Comparison of ENCODE assay signal across 9 cellular contexts in the genomic region with DNA sequence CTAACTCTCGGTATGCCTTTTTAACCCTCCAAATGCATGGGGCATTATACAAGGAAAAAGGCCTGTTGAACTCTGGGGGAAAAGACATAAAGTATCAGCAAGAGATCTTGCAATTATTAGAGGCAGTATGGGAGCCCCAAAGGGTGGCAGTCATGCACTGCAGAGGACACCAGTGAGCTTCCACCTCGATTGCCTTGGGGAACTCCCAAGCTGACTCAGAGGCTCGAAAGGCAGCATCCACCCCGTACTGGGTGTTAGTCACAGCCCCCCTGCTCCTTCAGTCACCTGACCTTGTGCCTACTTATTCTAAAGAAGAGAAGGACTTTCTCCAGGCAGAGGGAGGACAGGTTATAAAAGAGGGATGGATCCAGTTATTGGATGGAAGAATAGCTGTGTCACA.
DNase-seq lines count a peak whose midpoint lies in the region; ATAC-seq and TF ChIP-seq lines count a peak whose summit lies in the region.
"Had no signal": no experiment of that assay in that cellular context is flagged by ENCODE, and none has a peak within 500 bp of the region (broad histone marks: within the 10 kb centered on the region; RNA-seq: fewer than 3 reads in every experiment).

No MANE protein-coding gene starts in this region.

- no peak overlapping the region for H3K27ac Mint-ChIP-seq in Calu3 (ENCODE audit: unreplicated experiment)
- H3K27ac Mint-ChIP-seq in activated CD4-positive, alpha-beta memory T cell treated with anti-CD3 and anti-CD28 coated beads, Interleukin-2, amount 10 ng/mL, durations not matched to agents 7 days and 5 days: no peak overlapping the region

- H3K4me3 Mint-ChIP-seq in Calu3 (ENCODE audit: low read depth, unreplicated experiment): no peak overlapping the region
- no peak overlapping the region for H3K4me3 Mint-ChIP-seq in activated CD4-positive, alpha-beta memory T cell treated with anti-CD3 and anti-CD28 coated beads, Interleukin-2, amount 10 ng/mL, durations not matched to agents 7 days and 5 days

- H3K27me3 ChIP-seq in kidney epithelial cell (ENCODE audit: control insufficient read depth, insufficient read depth, low read length): no peaks in the 10 kb centered on the region

- no peak overlapping the region for H3K4me3 ChIP-seq in kidney epithelial cell (ENCODE audit: low read depth, low read length)
- H3K4me3 ChIP-seq: lung had no signal

- peaks cover 13% of the 10 kb centered on the region for H3K9me3 Mint-ChIP-seq in Calu3 (ENCODE audit: low read depth, unreplicated experiment)
- no peaks in the 10 kb centered on the region for H3K9me3 Mint-ChIP-seq in activated CD4-positive, alpha-beta memory T cell treated with anti-CD3 and anti-CD28 coated beads, Interleukin-2, amount 10 ng/mL, durations not matched to agents 7 days and 5 days

- H3K36me3 Mint-ChIP-seq in Calu3 (ENCODE audit: insufficient read depth, unreplicated experiment): no peaks in the 10 kb centered on the region
- no peaks in the 10 kb centered on the region for H3K36me3 Mint-ChIP-seq in activated CD4-positive, alpha-beta memory T cell treated with anti-CD3 and anti-CD28 coated beads, Interleukin-2, amount 10 ng/mL, durations not matched to agents 7 days and 5 days (ENCODE audit: low read depth)

- H3K4me1 Mint-ChIP-seq in Calu3 (ENCODE audit: low read depth, unreplicated experiment): peaks cover 13% of the 10 kb centered on the region
- peaks cover 2% of the 10 kb centered on the region for H3K4me1 Mint-ChIP-seq in activated CD4-positive, alpha-beta memory T cell treated with anti-CD3 and anti-CD28 coated beads, Interleukin-2, amount 10 ng/mL, durations not matched to agents 7 days and 5 days

- ATAC-seq in HG02798 (IDR thresholded peaks at IDR 0.05; ENCODE audit: poor library complexity, unreplicated experiment): peak; percentile 66
- no peak for ATAC-seq in HG03045 (IDR thresholded peaks at IDR 0.05; ENCODE audit: unreplicated experiment)

- TF ChIP-seq CTCF in Calu3 (IDR thresholded peaks at IDR 0.05; ENCODE audit: unreplicated experiment) (no peak), kidney epithelial cell (IDR thresholded peaks at IDR 0.05; ENCODE audit: insufficient read depth, low read length, poor library complexity, severe bottlenecking) (peak; percentile 40)

- intact Hi-C loops in Calu3 (cut with micrococcal nuclease; ENCODE audit: unreplicated experiment): loop anchor here (1.0 kb wide), 1 partner anchor 192 kb away; no protein-coding TSS in a partner anchor

- no peaks in the 10 kb centered on the region for H3K27me3 Mint-ChIP-seq in Calu3 (ENCODE audit: unreplicated experiment)
- no peaks in the 10 kb centered on the region for H3K27me3 Mint-ChIP-seq in activated CD4-positive, alpha-beta memory T cell treated with anti-CD3 and anti-CD28 coated beads, Interleukin-2, amount 10 ng/mL, durations not matched to agents 7 days and 5 days

- DNase-seq in Calu3 (peak; percentile 67), kidney epithelial cell (ENCODE audit: low read depth) (peak; percentile 73), AML-193 (lab: John Stamatoyannopoulos, UW) (no peak), NCI-H446 (lab: John Stamatoyannopoulos, UW) (no peak), medulla oblongata (ENCODE audit: extremely low spot score) (no peak)
- peak; percentile 53 for DNase-seq in activated CD4-positive, alpha-beta memory T cell treated with anti-CD3 and anti-CD28 coated beads, Interleukin-2, amount 10 ng/mL, durations not matched to agents 7 days and 5 days

- no peaks in the 10 kb centered on the region for H3K36me3 ChIP-seq in kidney epithelial cell (ENCODE audit: control insufficient read depth, insufficient read depth, low read length)

- CTCF ChIA-PET in Calu3 (lab: Charles Lee): interaction anchor here (1.6 kb wide), 1 partner anchor 192 kb away, joined by 11 read pairs; no protein-coding TSS in a partner anchor
- CTCF ChIA-PET in activated CD4-positive, alpha-beta memory T cell treated with anti-CD3 and anti-CD28 coated beads, Interleukin-2, amount 10 ng/mL, durations not matched to agents 7 days and 5 days (lab: Charles Lee): interaction anchor here (0.8 to 1.4 kb wide), 2 partner anchors 74 to 192 kb away, joined by 4 read pairs; no protein-coding TSS in a partner anchor

- BruUV-seq in Calu3 (replicated peaks; lab: Mats Ljungman, UMichigan): no TSS peak

- POLR2A ChIA-PET in activated CD4-positive, alpha-beta memory T cell treated with anti-CD3 and anti-CD28 coated beads, Interleukin-2, amount 10 ng/mL, durations not matched to agents 7 days and 5 days (lab: Charles Lee): no interaction called here

Comparison
In these comparisons a context has a peak if more than half of its experiments do, and no peak if none do; other contexts are left out.
1. DNase-seq: peak in Calu3 (single experiment), activated CD4-positive, alpha-beta memory T cell treated with anti-CD3 and anti-CD28 coated beads, Interleukin-2, amount 10 ng/mL, durations not matched to agents 7 days and 5 days (single experiment) and kidney epithelial cell (single experiment); none in AML-193 (0 of 2), NCI-H446 (0 of 2) and medulla oblongata (single experiment).